Comparison of ENCODE assay signal across 20 cellular contexts in the genomic region with DNA sequence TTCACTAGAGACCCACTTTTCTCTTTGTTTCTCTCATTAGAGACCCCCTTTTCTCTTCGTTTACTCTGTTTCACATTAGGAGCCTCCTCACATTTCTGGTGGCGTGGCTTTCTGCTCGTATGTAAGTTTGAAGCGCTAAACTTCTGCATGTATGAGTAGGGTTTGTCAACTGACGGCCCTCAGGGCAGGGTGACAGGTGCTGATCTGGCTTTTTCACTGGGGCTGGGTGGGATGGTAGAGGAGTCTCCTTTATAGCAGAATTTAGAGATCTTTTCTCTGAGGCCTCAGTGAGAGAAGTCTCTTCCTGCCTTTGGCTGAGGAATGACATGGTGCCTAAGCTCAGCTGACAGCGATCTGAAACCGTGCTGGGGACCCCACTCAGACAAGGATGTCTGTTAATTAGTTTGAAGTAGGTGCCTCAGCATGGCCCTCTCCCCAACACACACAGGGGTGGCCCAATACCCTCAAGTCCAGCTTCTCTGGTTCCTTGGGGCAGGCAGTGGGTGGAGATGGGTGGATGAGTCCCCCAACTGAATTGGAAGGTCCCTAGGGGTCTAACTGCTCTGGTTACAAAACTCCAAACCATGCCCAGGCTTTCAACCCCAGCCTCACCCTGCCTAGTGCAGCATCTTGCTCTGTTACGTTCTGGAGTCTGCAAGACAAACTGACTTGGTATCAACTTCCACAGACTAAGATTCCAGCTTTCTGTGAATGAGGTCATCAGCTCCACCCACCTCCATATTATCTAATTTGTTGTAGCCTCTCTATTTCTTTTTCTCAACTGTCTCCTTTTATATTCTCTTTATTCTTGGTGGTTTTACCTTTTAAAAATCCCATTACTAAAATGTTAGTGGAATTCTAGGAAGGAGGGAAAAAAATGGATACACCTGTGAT. TPM values are rescaled to one million over a fixed set of nuclear protein-coding genes. Genes with fewer than 3 reads are reported as not detected.
DNase-seq lines count a peak whose midpoint lies in the region; ATAC-seq and TF ChIP-seq lines count a peak whose summit lies in the region.
"Had no signal": no experiment of that assay in that cellular context is flagged by ENCODE, and none has a peak within 500 bp of the region (broad histone marks: within the 10 kb centered on the region; RNA-seq: fewer than 3 reads in every experiment).

No MANE protein-coding gene starts in this region.

- H3K4me1 ChIP-seq in fibroblast of lung (ENCODE audit: control insufficient read depth, extremely low read depth, insufficient read depth, low read length) (peaks cover 16% of the 10 kb centered on the region), rectal smooth muscle tissue (ENCODE audit: control insufficient read depth, insufficient read depth, low read length) (peaks cover 18% of the 10 kb centered on the region), vagina (no peaks in the 10 kb centered on the region)
- H3K4me1 ChIP-seq: adrenal gland had no signal

- H3K36me3 ChIP-seq in fibroblast of lung (ENCODE audit: control insufficient read depth, insufficient read depth, low read length) (no peaks in the 10 kb centered on the region), rectal smooth muscle tissue (ENCODE audit: control insufficient read depth, insufficient read depth, low read length) (no peaks in the 10 kb centered on the region), vagina (no peaks in the 10 kb centered on the region)
- H3K36me3 ChIP-seq: adrenal gland had no signal

- peak overlapping the region; percentile 37 for H3K27ac Mint-ChIP-seq in stimulated activated naive CD8-positive, alpha-beta T cell treated with anti-CD3 and anti-CD28 coated beads, Interleukin-15, Interleukin-2, amounts not matched to agents 100 ng/mL and 50 ng/mL, for 24 hours
- no peak overlapping the region for H3K27ac Mint-ChIP-seq in stimulated activated naive CD8-positive, alpha-beta T cell treated with anti-CD3 and anti-CD28 coated beads, Interleukin-15, amount 100 ng/mL, for 72 hours
- H3K27ac Mint-ChIP-seq: CD8-positive, alpha-beta T cell had no signal

- H3K27me3 Mint-ChIP-seq in stimulated activated naive CD8-positive, alpha-beta T cell treated with anti-CD3 and anti-CD28 coated beads, Interleukin-15, Interleukin-2, amounts not matched to agents 100 ng/mL and 50 ng/mL, for 24 hours: peaks cover 3% of the 10 kb centered on the region
- H3K27me3 Mint-ChIP-seq in stimulated activated naive CD8-positive, alpha-beta T cell treated with anti-CD3 and anti-CD28 coated beads, Interleukin-15, amount 100 ng/mL, for 72 hours: no peaks in the 10 kb centered on the region

- H3K4me1 Mint-ChIP-seq in stimulated activated naive CD8-positive, alpha-beta T cell treated with anti-CD3 and anti-CD28 coated beads, Interleukin-15, Interleukin-2, amounts not matched to agents 100 ng/mL and 50 ng/mL, for 24 hours (ENCODE audit: low read depth): no peaks in the 10 kb centered on the region
- no peaks in the 10 kb centered on the region for H3K4me1 Mint-ChIP-seq in stimulated activated naive CD8-positive, alpha-beta T cell treated with anti-CD3 and anti-CD28 coated beads, Interleukin-15, amount 100 ng/mL, for 72 hours

- H3K27me3 ChIP-seq in fibroblast of lung (ENCODE audit: control insufficient read depth, insufficient read depth, low read length) (no peaks in the 10 kb centered on the region), rectal smooth muscle tissue (ENCODE audit: control insufficient read depth, insufficient read depth, low read length) (no peaks in the 10 kb centered on the region), vagina (no peaks in the 10 kb centered on the region)
- H3K27me3 ChIP-seq: adrenal gland had no signal

- H3K4me3 ChIP-seq in fibroblast of lung (replicated peaks in 1 of 4; ENCODE audit: control extremely low read depth in 1 of 4, insufficient read depth in 1 of 4, low read depth in 3 of 4, low read length in 4 of 4): no peak overlapping the region
- H3K4me3 ChIP-seq in rectal smooth muscle tissue (ENCODE audit: low read length): no peak overlapping the region
- no peak overlapping the region for H3K4me3 ChIP-seq in vagina
- H3K4me3 ChIP-seq: adrenal gland had no signal

- TF ChIP-seq POLR2A in vagina (IDR thresholded peaks at IDR 0.05): no peak

- no peaks in the 10 kb centered on the region for H4K20me1 ChIP-seq in fibroblast of lung (ENCODE audit: control insufficient read depth, extremely low read depth, insufficient read depth, low read length)

- DNase-seq in stimulated activated naive CD8-positive, alpha-beta T cell treated with anti-CD3 and anti-CD28 coated beads, Interleukin-15, amount 100 ng/mL, for 72 hours: no peak
- DNase-seq in fibroblast of lung (ENCODE audit: low read depth in 2 of 2): no peak
- peak; percentile 58 to 77 for DNase-seq in vagina (ENCODE audit: extremely low spot score in 2 of 2)
- DNase-seq in NCI-H226: no peak
- DNase-seq in T-helper 2 cell: no peak
- no peak for DNase-seq in NCI-H187 treated with DMSO at 0.1 percent for 48 hours (lab: John Stamatoyannopoulos, UW)
- DNase-seq: activated CD4-positive, alpha-beta T cell treated with anti-CD3 and anti-CD28 coated beads for 1 hour; activated effector memory CD4-positive, alpha-beta T cell treated with Interleukin-2 at 50 U/mL for 16 hours; CD8-positive, alpha-beta T cell; foreskin melanocyte; H7; NK-92 treated with Interleukin-12 subunit alpha and Interleukin-12 subunit beta, amount 100 ng/mL, for 24 hours; small intestine; stimulated activated CD8-positive, alpha-beta memory T cell treated with anti-CD3 and anti-CD28 coated beads, Interleukin-4, amount 100 ng/mL, for 48 hours had no signal

- no peaks in the 10 kb centered on the region for H3K79me2 ChIP-seq in fibroblast of lung (ENCODE audit: control insufficient read depth, insufficient read depth, low read length)

- intact Hi-C loops in vagina (cut with DNase I): no loop called here

- H3K9me3 ChIP-seq in fibroblast of lung (ENCODE audit: control insufficient read depth, insufficient read depth, low read depth, low read length) (no peaks in the 10 kb centered on the region), vagina (no peaks in the 10 kb centered on the region)
- H3K9me3 ChIP-seq: adrenal gland had no signal

- no peak for ATAC-seq in stimulated activated naive CD8-positive, alpha-beta T cell treated with anti-CD3 and anti-CD28 coated beads, Interleukin-15, amount 100 ng/mL, for 72 hours
- ATAC-seq: CD8-positive, alpha-beta T cell; SK-N-SH treated with all-trans-retinoic acid at 6 μM for 48 hours had no signal

- H3K27ac ChIP-seq in fibroblast of lung (ENCODE audit: insufficient read depth, low read length) (peak overlapping the region; percentile 51), rectal smooth muscle tissue (ENCODE audit: low read depth, low read length) (peak overlapping the region; percentile 43), vagina (peak overlapping the region; percentile 63)
- H3K27ac ChIP-seq: adrenal gland, HL-60 had no signal

- H3K36me3 Mint-ChIP-seq in stimulated activated naive CD8-positive, alpha-beta T cell treated with anti-CD3 and anti-CD28 coated beads, Interleukin-15, Interleukin-2, amounts not matched to agents 100 ng/mL and 50 ng/mL, for 24 hours (ENCODE audit: low read depth): peaks cover 3% of the 10 kb centered on the region

- TF ChIP-seq CTCF in fibroblast of lung (conservative IDR thresholded peaks at IDR 0.05 in 1 of 2, IDR thresholded peaks at IDR 0.05 in 1 of 2; ENCODE audit: low read depth in 1 of 2, low read length in 2 of 2) (no peak), vagina (IDR thresholded peaks at IDR 0.05) (no peak)

- H2AFZ ChIP-seq in fibroblast of lung (ENCODE audit: low read length): no peak overlapping the region

- H3K4me2 ChIP-seq in fibroblast of lung (ENCODE audit: extremely low read depth, insufficient read depth, low read length): no peak overlapping the region

- H3K9ac ChIP-seq in fibroblast of lung (ENCODE audit: insufficient read depth, low read length) (no peak overlapping the region), rectal smooth muscle tissue (ENCODE audit: low read length) (no peak overlapping the region)

- H3K9me3 Mint-ChIP-seq in stimulated activated naive CD8-positive, alpha-beta T cell treated with anti-CD3 and anti-CD28 coated beads, Interleukin-15, Interleukin-2, amounts not matched to agents 100 ng/mL and 50 ng/mL, for 24 hours: peaks cover 11% of the 10 kb centered on the region
- peaks cover 8 to 18% of the 10 kb centered on the region in 2 donors for H3K9me3 Mint-ChIP-seq in stimulated activated naive CD8-positive, alpha-beta T cell treated with anti-CD3 and anti-CD28 coated beads, Interleukin-15, amount 100 ng/mL, for 72 hours

- H3K4me3 Mint-ChIP-seq in stimulated activated naive CD8-positive, alpha-beta T cell treated with anti-CD3 and anti-CD28 coated beads, Interleukin-15, Interleukin-2, amounts not matched to agents 100 ng/mL and 50 ng/mL, for 24 hours: no peak overlapping the region
- no peak overlapping the region for H3K4me3 Mint-ChIP-seq in stimulated activated naive CD8-positive, alpha-beta T cell treated with anti-CD3 and anti-CD28 coated beads, Interleukin-15, amount 100 ng/mL, for 72 hours
- H3K4me3 Mint-ChIP-seq: CD8-positive, alpha-beta T cell had no signal

RNA-seq across cellular contexts. Expression of a gene that starts 3.2 kb away (rescaled TPM):
- total RNA-seq in fibroblast of lung (0.26 and 0.33 TPM in 2 replicates), vagina (not detected)
- polyA plus RNA-seq in fibroblast of lung: 0.09 and 0.15 TPM in 2 replicates
- polyA plus RNA-seq in fibroblast of lung (2012): 0.58 and 1.0 TPM in 2 replicates
- 1.9 TPM in 1 of 2 replicates, not detected in the other for polyA minus RNA-seq in fibroblast of lung (ENCODE audit: low replicate concordance)
- total RNA-seq: CD8-positive, alpha-beta T cell; Daoy; H7 had no signal

RNA-seq across cellular contexts. Expression of a gene that starts 57.4 kb away (rescaled TPM):
- total RNA-seq in fibroblast of lung (13.4 and 18.3 TPM in 2 replicates), vagina (16.7 TPM)
- polyA plus RNA-seq in fibroblast of lung: 17.2 and 17.3 TPM in 2 replicates
- 11.4 TPM in 2 replicates for polyA plus RNA-seq in fibroblast of lung (2012)
- polyA minus RNA-seq in fibroblast of lung (ENCODE audit: low replicate concordance): 12.4 and 14.3 TPM in 2 replicates

Comparison
In these comparisons a context has a peak if more than half of its experiments do, and no peak if none do; other contexts are left out.
1. DNase-seq: peak in vagina (2 of 2); none in stimulated activated naive CD8-positive, alpha-beta T cell treated with anti-CD3 and anti-CD28 coated beads, Interleukin-15, amount 100 ng/mL, for 72 hours (0 of 2), fibroblast of lung (0 of 2), NCI-H226 (single experiment), T-helper 2 cell (0 of 5) and NCI-H187 treated with DMSO at 0.1 percent for 48 hours (single experiment).
2. Peak in every context shown above with its lines, with median percentiles within 50 percentile points of each other: H3K27ac ChIP-seq.